Comparison of ENCODE assay signal across 22 cellular contexts in genomic region chr22:28115426-28115825, GRCh38.
"Had no signal": no experiment of that assay in that cellular context is flagged by ENCODE, and none has a peak within 500 bp of the region (broad histone marks: within the 10 kb centered on the region; RNA-seq: fewer than 3 reads in every experiment).

No MANE protein-coding gene starts in this region.

- H3K4me3 Mint-ChIP-seq: activated CD4-positive, alpha-beta memory T cell treated with anti-CD3 and anti-CD28 coated beads, Interleukin-2, amount 10 ng/mL, durations not matched to agents 7 days and 5 days; activated naive CD4-positive, alpha-beta T cell treated with anti-CD3 and anti-CD28 coated beads, Interleukin-2, amount 50 U/mL, for 24 hours; activated T-cell treated with anti-CD3 and anti-CD28 coated beads, Interleukin-2, amount 50 U/mL, for 24 hours; dendritic cell treated with granulocyte-macrophage colony-stimulating factor and Interleukin-4, amounts not matched to agents 40 ng/mL and 50 ng/mL, for 4 days; natural killer cell treated with Interleukin-12 subunit alpha and Interleukin-12 subunit beta and Interleukin-15 and Interleukin-18, amount 100 ng/mL, for 72 hours; T-helper 17 cell; type B pancreatic cell had no signal

- H3K9me3 Mint-ChIP-seq: activated CD4-positive, alpha-beta memory T cell treated with anti-CD3 and anti-CD28 coated beads, Interleukin-2, amount 10 ng/mL, durations not matched to agents 7 days and 5 days; activated naive CD4-positive, alpha-beta T cell treated with anti-CD3 and anti-CD28 coated beads, Interleukin-2, amount 50 U/mL, for 24 hours; activated T-cell treated with anti-CD3 and anti-CD28 coated beads, Interleukin-2, amount 50 U/mL, for 24 hours; dendritic cell treated with granulocyte-macrophage colony-stimulating factor and Interleukin-4, amounts not matched to agents 40 ng/mL and 50 ng/mL, for 4 days; natural killer cell treated with Interleukin-12 subunit alpha and Interleukin-12 subunit beta and Interleukin-15 and Interleukin-18, amount 100 ng/mL, for 72 hours; type B pancreatic cell had no signal

- H3K36me3 ChIP-seq: left lung, right atrium auricular region, suprapubic skin had no signal

- H3K9me3 ChIP-seq: left lung, right atrium auricular region, suprapubic skin had no signal

- DNase-seq: activated CD4-positive, alpha-beta memory T cell treated with anti-CD3 and anti-CD28 coated beads, Interleukin-2, amount 10 ng/mL, durations not matched to agents 7 days and 5 days; activated CD4-positive, alpha-beta T cell treated with anti-CD3 and anti-CD28 coated beads for 4 hours; activated effector memory CD4-positive, alpha-beta T cell treated with Interleukin-2 at 50 U/mL for 16 hours; activated T-cell treated with anti-CD3 and anti-CD28 coated beads, Interleukin-2, amount 50 U/mL, for 24 hours; amniotic stem cell; cerebellar nuclear complex; effector memory CD4-positive, alpha-beta T cell; islet precursor cell; left lung; nucleus accumbens; small intestine; stimulated activated CD4-positive, alpha-beta T cell treated with anti-CD3 and anti-CD28 coated beads, Interleukin-4, amount 100 ng/mL, for 4 hours; stimulated activated CD8-positive, alpha-beta memory T cell treated with anti-CD3 and anti-CD28 coated beads, Interleukin-4, amount 100 ng/mL, for 48 hours; stimulated activated naive CD4-positive, alpha-beta T cell treated with Interleukin-2 at 50 U/mL for 16 hours; T-helper 17 cell had no signal

- H3K4me1 ChIP-seq: left lung had no signal

- H3K36me3 Mint-ChIP-seq: activated naive CD4-positive, alpha-beta T cell treated with anti-CD3 and anti-CD28 coated beads, Interleukin-2, amount 50 U/mL, for 24 hours; natural killer cell treated with Interleukin-12 subunit alpha and Interleukin-12 subunit beta and Interleukin-15 and Interleukin-18, amount 100 ng/mL, for 72 hours had no signal

- H3K27me3 ChIP-seq: left lung, right atrium auricular region, suprapubic skin had no signal

- H3K27me3 Mint-ChIP-seq: activated naive CD4-positive, alpha-beta T cell treated with anti-CD3 and anti-CD28 coated beads, Interleukin-2, amount 50 U/mL, for 24 hours; activated T-cell treated with anti-CD3 and anti-CD28 coated beads, Interleukin-2, amount 50 U/mL, for 24 hours; dendritic cell treated with granulocyte-macrophage colony-stimulating factor and Interleukin-4, amounts not matched to agents 40 ng/mL and 50 ng/mL, for 4 days; progenitor cell of endocrine pancreas; type B pancreatic cell had no signal

- H3K4me1 Mint-ChIP-seq: activated CD4-positive, alpha-beta memory T cell treated with anti-CD3 and anti-CD28 coated beads, Interleukin-2, amount 10 ng/mL, durations not matched to agents 7 days and 5 days; activated naive CD4-positive, alpha-beta T cell treated with anti-CD3 and anti-CD28 coated beads, Interleukin-2, amount 50 U/mL, for 24 hours; T-helper 17 cell had no signal

- H3K27ac Mint-ChIP-seq: activated CD4-positive, alpha-beta memory T cell treated with anti-CD3 and anti-CD28 coated beads, Interleukin-2, amount 10 ng/mL, durations not matched to agents 7 days and 5 days; activated naive CD4-positive, alpha-beta T cell treated with anti-CD3 and anti-CD28 coated beads, Interleukin-2, amount 50 U/mL, for 24 hours; activated T-cell treated with anti-CD3 and anti-CD28 coated beads, Interleukin-2, amount 50 U/mL, for 24 hours; dendritic cell treated with granulocyte-macrophage colony-stimulating factor and Interleukin-4, amounts not matched to agents 40 ng/mL and 50 ng/mL, for 4 days; natural killer cell treated with Interleukin-12 subunit alpha and Interleukin-12 subunit beta and Interleukin-15 and Interleukin-18, amount 100 ng/mL, for 72 hours; progenitor cell of endocrine pancreas; T-helper 17 cell; type B pancreatic cell had no signal

- ATAC-seq: natural killer cell treated with Interleukin-12 subunit alpha and Interleukin-12 subunit beta and Interleukin-15 and Interleukin-18, amount 100 ng/mL, for 72 hours; T-helper 17 cell had no signal

- H3K27ac ChIP-seq: left lung had no signal

- H3K4me3 ChIP-seq: left lung, right atrium auricular region, suprapubic skin had no signal
